In the genomic region with DNA sequence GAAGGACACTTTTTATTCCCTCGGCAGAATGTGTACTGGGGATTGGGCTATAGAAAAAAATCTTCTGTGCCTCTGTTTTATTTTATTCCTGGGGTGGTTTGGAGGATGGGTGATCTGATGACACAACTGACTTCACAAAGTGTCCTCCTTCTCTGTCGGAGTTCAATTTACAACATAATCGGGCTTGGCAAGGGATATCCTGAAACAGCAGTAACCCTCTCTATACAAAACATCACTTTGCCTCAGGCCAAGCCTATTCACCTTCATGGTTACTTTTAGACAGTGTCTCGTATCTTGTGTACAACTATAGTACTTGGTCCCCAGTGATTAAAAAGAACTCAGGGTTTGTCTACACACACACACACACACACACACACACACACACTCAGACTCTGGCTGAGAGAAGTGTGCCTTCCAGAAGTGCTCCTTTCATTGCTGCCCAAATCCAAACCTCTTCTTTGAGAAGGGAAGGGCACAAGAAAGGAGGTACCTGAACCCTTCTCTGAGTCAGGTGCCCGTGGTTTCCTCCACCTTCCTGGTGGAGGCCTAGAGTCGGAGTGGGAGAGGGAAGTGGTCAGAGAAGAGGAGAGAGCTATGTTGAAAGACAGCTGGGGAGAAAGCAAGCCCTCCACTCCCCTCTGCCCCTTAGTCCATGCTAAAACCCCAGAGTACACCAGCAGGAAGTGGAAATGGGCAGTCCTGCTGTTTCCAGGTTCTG, we compare ENCODE assay signal across 2 cellular contexts.
TF ChIP-seq lines count a peak whose summit lies in the region.

No MANE protein-coding gene starts in this region.

TF ChIP-seq in HCT116, 20 proteins besides CTCF, POLR2A, EP300 and RAD21:
- TF ChIP-seq TCF7L2 (IDR thresholded peaks at IDR 0.05; ENCODE audit: borderline replicate concordance, extremely low read depth, insufficient read depth, insufficient read length) = no peak
- no peak for TF ChIP-seq EZH2phosphoT487 (IDR thresholded peaks at IDR 0.05; ENCODE audit: borderline replicate concordance)
- TF ChIP-seq EZH2 (IDR thresholded peaks at IDR 0.05) = no peak
- no peak for TF ChIP-seq POLR2AphosphoS5 (IDR thresholded peaks at IDR 0.05; ENCODE audit: low read depth, low read length)

TF ChIP-seq in H1, 55 proteins besides CTCF, POLR2A, EP300 and RAD21:
- TF ChIP-seq JUN (IDR thresholded peaks at IDR 0.05; ENCODE audit: low read depth, low read length) = no peak
